ENCODE assay signal across 1 cellular context in genomic region chr15:80778964-80779657, GRCh38.
TF ChIP-seq lines count a peak whose summit lies in the region.

CEMIP (plus strand) TSS chr15:80779370; CDS start chr15:80873880, 94,510 bp downstream.

TF ChIP-seq in HepG2, 621 proteins besides CTCF, POLR2A, EP300 and RAD21 (continued from another document and continues in another):
- TF ChIP-seq PATZ1 (CRISPR knock-in tag; IDR thresholded peaks at IDR 0.05), result peak; percentile 97
- peak; percentile 81 for TF ChIP-seq DRAP1 (CRISPR knock-in tag; IDR thresholded peaks at IDR 0.05)
- peak; percentile 78; the same call in 1 of the 2 replicates for TF ChIP-seq ZBED4 (CRISPR knock-in tag; IDR thresholded peaks at IDR 0.05; ENCODE audit: borderline replicate concordance)
- TF ChIP-seq ZFP36L1 (CRISPR knock-in tag; IDR thresholded peaks at IDR 0.05), result no peak
- TF ChIP-seq ZMAT3 (CRISPR knock-in tag; conservative IDR thresholded peaks at IDR 0.05), result 0 out of 2 replicates have a peak, but pooled peaks have one; percentile 34
- TF ChIP-seq SRY (CRISPR knock-in tag; IDR thresholded peaks at IDR 0.05), result 0 out of 2 replicates have a peak, but pooled peaks have one; percentile 24
- peak; percentile 21; the same call in 1 of the 2 replicates for TF ChIP-seq SAP130 (CRISPR knock-in tag; IDR thresholded peaks at IDR 0.05; ENCODE audit: low read depth)
- 0 out of 2 replicates have a peak, but pooled peaks have one; percentile 44 for TF ChIP-seq ZNF543 (CRISPR knock-in tag; IDR thresholded peaks at IDR 0.05)
- no peak for TF ChIP-seq KLF11 (CRISPR knock-in tag; IDR thresholded peaks at IDR 0.05)
- TF ChIP-seq HMGXB4 (CRISPR knock-in tag; IDR thresholded peaks at IDR 0.05; ENCODE audit: borderline replicate concordance in 1 of 2, low read depth in 1 of 2), result peak; percentile 59 to 83; a peak in 3 of 4 replicates
- no peak for TF ChIP-seq ZBTB39 (CRISPR knock-in tag; IDR thresholded peaks at IDR 0.05)
- TF ChIP-seq AGO1 (IDR thresholded peaks at IDR 0.05; ENCODE audit: low read depth, low read length, poor library complexity, severe bottlenecking), result peak; percentile 6
- TF ChIP-seq TOE1 (CRISPR knock-in tag; IDR thresholded peaks at IDR 0.05), result 0 out of 2 replicates have a peak, but pooled peaks have one; percentile 29
- TF ChIP-seq ZKSCAN8 (CRISPR knock-in tag; IDR thresholded peaks at IDR 0.05; ENCODE audit: borderline replicate concordance), result no peak
- TF ChIP-seq ZBTB37 (CRISPR knock-in tag; IDR thresholded peaks at IDR 0.05), result no peak
- peak; percentile 51; the same call in 1 of the 2 replicates for TF ChIP-seq ZSCAN31 (CRISPR knock-in tag; IDR thresholded peaks at IDR 0.05; ENCODE audit: low read depth)
- 0 out of 2 replicates have a peak, but pooled peaks have one; percentile 37 for TF ChIP-seq CCDC6 (CRISPR knock-in tag; IDR thresholded peaks at IDR 0.05)
- no peak for TF ChIP-seq TBX3 (IDR thresholded peaks at IDR 0.05; ENCODE audit: borderline replicate concordance)
- no peak; the same call in 1 of the 2 replicates for TF ChIP-seq PHF8 (CRISPR knock-in tag; IDR thresholded peaks at IDR 0.05)
- peak; percentile 55; the same call in 1 of the 2 replicates for TF ChIP-seq ZNF788 (CRISPR knock-in tag; IDR thresholded peaks at IDR 0.05; ENCODE audit: borderline replicate concordance)
- no peak for TF ChIP-seq GTF2F1 (IDR thresholded peaks at IDR 0.05; ENCODE audit: low read length)
- no peak for TF ChIP-seq SETDB1 (CRISPR knock-in tag; IDR thresholded peaks at IDR 0.05; ENCODE audit: borderline replicate concordance)
- TF ChIP-seq PRMT3 (CRISPR knock-in tag; IDR thresholded peaks at IDR 0.05; ENCODE audit: borderline replicate concordance, low read depth), result no peak
- TF ChIP-seq FOXC1 (CRISPR knock-in tag; IDR thresholded peaks at IDR 0.05; ENCODE audit: borderline replicate concordance), result no peak
- TF ChIP-seq ATF2 (CRISPR knock-in tag; IDR thresholded peaks at IDR 0.05), result no peak
- TF ChIP-seq ZNF121 (CRISPR knock-in tag; IDR thresholded peaks at IDR 0.05), result no peak
- no peak for TF ChIP-seq MLLT10 (CRISPR knock-in tag; IDR thresholded peaks at IDR 0.05)
- peak; percentile 64 for TF ChIP-seq XRCC5 (optimal IDR thresholded peaks at IDR 0.05; ENCODE audit: low read length)
- TF ChIP-seq HINFP (CRISPR knock-in tag; IDR thresholded peaks at IDR 0.05; ENCODE audit: low read depth), result peak; percentile 96
- TF ChIP-seq ZNF496 (CRISPR knock-in tag; IDR thresholded peaks at IDR 0.05; ENCODE audit: insufficient replicate concordance), result no peak
- TF ChIP-seq SRSF1 (optimal IDR thresholded peaks at IDR 0.05; ENCODE audit: low read depth, low read length), result peak; percentile 89
- TF ChIP-seq ARID2 (CRISPR knock-in tag; IDR thresholded peaks at IDR 0.05; ENCODE audit: borderline replicate concordance), result peak; percentile 70; the same call in 1 of the 2 replicates
- TF ChIP-seq HDAC6 (IDR thresholded peaks at IDR 0.05; ENCODE audit: low read depth, low read length), result no peak
- no peak for TF ChIP-seq ETS1 (CRISPR knock-in tag; IDR thresholded peaks at IDR 0.05)
- no peak for TF ChIP-seq CENPBD1 (CRISPR knock-in tag; IDR thresholded peaks at IDR 0.05; ENCODE audit: borderline replicate concordance, low read depth)
- TF ChIP-seq ZNF678 (CRISPR knock-in tag; IDR thresholded peaks at IDR 0.05), result no peak
- no peak for TF ChIP-seq PHF20 (CRISPR knock-in tag; IDR thresholded peaks at IDR 0.05)
- TF ChIP-seq PHF21A (CRISPR knock-in tag; IDR thresholded peaks at IDR 0.05), result 0 out of 2 replicates have a peak, but pooled peaks have one; percentile 42
- no peak for TF ChIP-seq ATF6 (CRISPR knock-in tag; conservative IDR thresholded peaks at IDR 0.05)
- 0 out of 2 replicates have a peak, but pooled peaks have one; percentile 36 for TF ChIP-seq ZNF205 (CRISPR knock-in tag; IDR thresholded peaks at IDR 0.05)
- peak; percentile 48 for TF ChIP-seq MAX (IDR thresholded peaks at IDR 0.05)
- TF ChIP-seq HNRNPLL (IDR thresholded peaks at IDR 0.05; ENCODE audit: low read depth, low read length, poor library complexity, severe bottlenecking), result peak; percentile 74
- no peak for TF ChIP-seq KLF16 (CRISPR knock-in tag; IDR thresholded peaks at IDR 0.05)
- no peak for TF ChIP-seq HMG20B (CRISPR knock-in tag; conservative IDR thresholded peaks at IDR 0.05)
